Comparison of ENCODE assay signal across 8 cellular contexts in genomic region chr16:30525844-30526136, GRCh38. TPM values are rescaled to one million over a fixed set of nuclear protein-coding genes. Genes with fewer than 3 reads are reported as not detected.
DNase-seq lines count a peak whose midpoint lies in the region; ATAC-seq and TF ChIP-seq lines count a peak whose summit lies in the region.

No MANE protein-coding gene starts in this region.

- no peak for ATAC-seq in GM21423 (IDR thresholded peaks at IDR 0.05; ENCODE audit: unreplicated experiment)
- no peak for ATAC-seq in GM21825 (IDR thresholded peaks at IDR 0.05; ENCODE audit: unreplicated experiment)
- no peak for ATAC-seq in GM21447 (IDR thresholded peaks at IDR 0.05; ENCODE audit: unreplicated experiment)

- no peaks in the 10 kb centered on the region for H3K27me3 ChIP-seq in H9 (ENCODE audit: insufficient read depth, low read length)

- H3K4me2 ChIP-seq in H9 (ENCODE audit: insufficient read depth, insufficient read length, low read length) = peak overlapping the region; percentile 71

- no CpG with 5 or more reads among the region's 4 CpGs for WGBS in H9 (ENCODE audit: extremely low coverage, insufficient read length, low lambda C conversion rate)

- H3K79me1 ChIP-seq in H9 (ENCODE audit: insufficient read depth, low read depth, low read length, poor library complexity, severe bottlenecking) = no peaks in the 10 kb centered on the region

- H3K27me3 Mint-ChIP-seq in H9 (ENCODE audit: low read depth) = no peaks in the 10 kb centered on the region

- peaks cover 2% of the 10 kb centered on the region; the same call in 1 of the 2 replicates for H3K4me1 ChIP-seq in H9 (ENCODE audit: insufficient read depth, low read length)

- H2AK5ac ChIP-seq in H9 (ENCODE audit: insufficient read length, low read length) = no peak overlapping the region

- H3K4me3 ChIP-seq in WI38 (ENCODE audit: low read depth, low read length) (peak overlapping the region; percentile 78), skin epidermis (peak overlapping the region; percentile 67 to 90 (median 83))

- H2BK5ac ChIP-seq in H9 (ENCODE audit: insufficient read length, low read length) = no peak overlapping the region

- H3K4me1 Mint-ChIP-seq in H9 = peaks cover 16% of the 10 kb centered on the region in 2 experiments

- peak overlapping the region; percentile 39 for H3K9ac ChIP-seq in H9 (ENCODE audit: extremely low read depth, insufficient read length, low read length)

- no peaks in the 10 kb centered on the region for H4K20me1 ChIP-seq in H9 (ENCODE audit: control insufficient read depth, insufficient read depth, insufficient read length)

- peak overlapping the region; percentile 74 to 89 for H3K4me3 Mint-ChIP-seq in H9

- H3K27ac ChIP-seq in H9 (ENCODE audit: insufficient read length, low read depth, low read length) (no peak overlapping the region), skin epidermis (peak overlapping the region in 18 of 21 experiments; percentile 45 to 100 (median 96))

- no peak overlapping the region for H2AFZ ChIP-seq in H9 (ENCODE audit: low read length)

- no peak overlapping the region for H4K8ac ChIP-seq in H9 (replicated peaks; ENCODE audit: insufficient read length, low read depth, low read length)

- H3K9me3 ChIP-seq in H9 (ENCODE audit: control insufficient read depth, low read depth, low read length) = no peaks in the 10 kb centered on the region

- H3K27ac Mint-ChIP-seq in H9 = peak overlapping the region; percentile 12 to 66 (median 42); a peak in 3 of 7 replicates

- DNase-seq in H9 = no peak
- peak; percentile 34 for DNase-seq in hepatic stellate cell (ENCODE audit: low spot score)
- no peak for DNase-seq in NCI-H526 treated with DMSO at 0.1 percent for 48 hours (lab: John Stamatoyannopoulos, UW)

- no peak overlapping the region for H2BK12ac ChIP-seq in H9 (ENCODE audit: insufficient read length, low read depth, low read length)

- no peak overlapping the region for H3K18ac ChIP-seq in H9 (ENCODE audit: insufficient read length, low read depth, low read length)

- H3K79me2 ChIP-seq in H9 (ENCODE audit: insufficient read depth, low read length) = no peaks in the 10 kb centered on the region

- no peaks in the 10 kb centered on the region for H3K9me3 Mint-ChIP-seq in H9

- H3K23me2 ChIP-seq in H9 (ENCODE audit: insufficient read length, low read depth, low read length, poor library complexity, severe bottlenecking) = peaks cover 15% of the 10 kb centered on the region

- no peak overlapping the region for H3K56ac ChIP-seq in H9 (ENCODE audit: insufficient read length, low read depth, low read length)

- H3K14ac ChIP-seq in H9 (ENCODE audit: insufficient read depth, low read length) = no peak overlapping the region

- H2BK120ac ChIP-seq in H9 (ENCODE audit: low read depth, low read length, poor library complexity, severe bottlenecking) = no peak overlapping the region

- H2BK20ac ChIP-seq in H9 (ENCODE audit: low read depth, low read length, poor library complexity, severe bottlenecking) = no peak overlapping the region

- no peak overlapping the region for H3K23ac ChIP-seq in H9 (ENCODE audit: insufficient read length, low read depth, low read length)

- no peak overlapping the region for H3T11ph ChIP-seq in H9 (ENCODE audit: low read length)

- H4K5ac ChIP-seq in H9 (ENCODE audit: insufficient read length, low read depth, low read length) = no peak overlapping the region

- H2BK15ac ChIP-seq in H9 (ENCODE audit: low read depth, low read length) = no peak overlapping the region

- no peak overlapping the region for H3K4ac ChIP-seq in H9 (ENCODE audit: low read depth, low read length)

- TF ChIP-seq CTCF in H9 (conservative IDR thresholded peaks at IDR 0.05) = no peak
- no peak for TF ChIP-seq CTCF in WI38 (IDR thresholded peaks at IDR 0.05; ENCODE audit: low read depth, low read length)

- peaks cover 0 to 19% (median 12%) of the 10 kb centered on the region in 3 experiments; a peak in 5 of 7 replicates for H3K36me3 Mint-ChIP-seq in H9 (ENCODE audit: insufficient read depth in 1 of 3, low read depth in 3 of 3)

- H4K91ac ChIP-seq in H9 (ENCODE audit: insufficient read length, low read depth, low read length) = no peak overlapping the region

RNA-seq across cellular contexts. Expression of gene ZNF768, which starts 0.6 kb away (rescaled TPM):
- total RNA-seq in H9 (2021) = 39.0 and 40.0 TPM in 2 replicates

RNA-seq across cellular contexts. Expression of gene ZNF747, which starts 8.9 kb away (rescaled TPM):
- 17.5 and 18.4 TPM in 2 replicates for total RNA-seq in H9 (2021)

RNA-seq across cellular contexts. Expression of gene ZNF764, which starts 32.4 kb away (rescaled TPM):
- 11.2 and 11.4 TPM in 2 replicates for total RNA-seq in H9 (2021)

RNA-seq across cellular contexts. Expression of gene ZNF688, which starts 45.7 kb away (rescaled TPM):
- total RNA-seq in H9 (2021) = 4.3 and 4.5 TPM in 2 replicates

RNA-seq across cellular contexts. Expression of gene ITGAL, which starts 53.2 kb away (rescaled TPM):
- total RNA-seq in H9 (2021) = not detected in 2 replicates
